ENCODE assay signal across 8 cellular contexts in the genomic region with DNA sequence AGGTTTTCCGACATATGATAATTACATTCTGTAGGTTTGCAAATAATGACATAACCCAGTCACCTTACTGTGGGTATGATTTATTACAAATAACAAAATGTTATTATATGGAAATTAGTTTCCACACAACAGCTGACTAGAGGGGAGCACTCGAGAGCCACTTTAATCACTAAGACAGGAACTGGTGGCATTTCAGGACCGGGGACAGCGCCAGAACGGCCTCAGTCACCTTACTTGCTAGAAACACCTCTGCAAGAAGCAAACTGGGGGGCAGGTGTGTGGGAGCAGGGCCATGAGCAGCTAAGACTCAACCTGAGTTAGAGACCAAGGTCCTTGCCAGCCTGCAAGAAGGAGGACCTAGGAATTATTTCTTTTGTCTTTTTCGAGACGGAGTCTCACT.
DNase-seq lines count a peak whose midpoint lies in the region; ATAC-seq, FAIRE-seq and TF ChIP-seq lines count a peak whose summit lies in the region.

No MANE protein-coding gene starts in this region.

- TF ChIP-seq CTCF in astrocyte (IDR thresholded peaks at IDR 0.05; ENCODE audit: insufficient read depth, low read depth, low read length), result no peak

- H3K27me3 ChIP-seq in astrocyte (ENCODE audit: insufficient read depth, low read length), result peaks cover 9% of the 10 kb centered on the region

- H3K27ac ChIP-seq in astrocyte (ENCODE audit: low read depth, low read length), result no peak overlapping the region

- H3K79me2 ChIP-seq in astrocyte (ENCODE audit: insufficient read depth, low read length), result no peaks in the 10 kb centered on the region

- H3K9me3 ChIP-seq in astrocyte (ENCODE audit: insufficient read depth, low read depth, low read length), result no peaks in the 10 kb centered on the region

- H3K27ac Mint-ChIP-seq in astrocyte (ENCODE audit: unreplicated experiment), result no peak overlapping the region

- H3K4me3 Mint-ChIP-seq in astrocyte (ENCODE audit: unreplicated experiment), result no peak overlapping the region

- no peaks in the 10 kb centered on the region for H3K36me3 Mint-ChIP-seq in astrocyte (ENCODE audit: low read depth, unreplicated experiment)

- peaks cover 3% of the 10 kb centered on the region for H3K9me3 Mint-ChIP-seq in astrocyte (ENCODE audit: unreplicated experiment)

- no peaks in the 10 kb centered on the region for H3K4me1 ChIP-seq in astrocyte (ENCODE audit: insufficient read depth, low read length)

- no peaks in the 10 kb centered on the region for H3K4me1 Mint-ChIP-seq in astrocyte (ENCODE audit: low read depth, unreplicated experiment)

- no peaks in the 10 kb centered on the region for H3K36me3 ChIP-seq in astrocyte (ENCODE audit: insufficient read depth, low read length)

- FAIRE-seq in astrocyte (lab: Jason Lieb, UNC), result no peak

- no peak overlapping the region for H3K4me2 ChIP-seq in astrocyte (ENCODE audit: low read length)

- H2AFZ ChIP-seq in astrocyte (ENCODE audit: low read depth, low read length), result no peak overlapping the region

- no peak overlapping the region for H3K9ac ChIP-seq in astrocyte (ENCODE audit: low read length)

- peaks cover 44% of the 10 kb centered on the region for H3K27me3 Mint-ChIP-seq in astrocyte (ENCODE audit: low read depth, unreplicated experiment)

- H3K4me3 ChIP-seq in astrocyte (ENCODE audit: insufficient read depth, low read depth, low read length), result no peak overlapping the region

- DNase-seq in GDM1 (lab: John Stamatoyannopoulos, UW) (peak; percentile 12), NAMALWA (ENCODE audit: low spot score) (peak; percentile 46), astrocyte (ENCODE audit: low read depth) (peak; percentile 14), mucosa of gallbladder (ENCODE audit: low spot score) (peak; percentile 17), midbrain (lab: John Stamatoyannopoulos, UW) (no peak), NK-92 (lab: John Stamatoyannopoulos, UW; ENCODE audit: unreplicated experiment) (no peak), DMS153 (lab: John Stamatoyannopoulos, UW) (no peak)

- no peaks in the 10 kb centered on the region for H4K20me1 ChIP-seq in astrocyte (ENCODE audit: insufficient read depth, low read length)

- no peak for ATAC-seq in GM21423 (IDR thresholded peaks at IDR 0.05; ENCODE audit: unreplicated experiment)

Comparison
In these comparisons a context has a peak if more than half of its experiments do, and no peak if none do; other contexts are left out.
1. DNase-seq: peak in GDM1 (single experiment), NAMALWA (single experiment), astrocyte (single experiment) and mucosa of gallbladder (single experiment); none in midbrain (single experiment), NK-92 (single experiment) and DMS153 (single experiment).